In genomic region chr3:55988905-55989304, GRCh38 we compare ENCODE assay signal across 1 cellular context.
TF ChIP-seq lines count a peak whose summit lies in the region.

No MANE protein-coding gene starts in this region.

TF ChIP-seq in SK-N-SH, 30 proteins besides CTCF, POLR2A, EP300 and RAD21:
- TF ChIP-seq ZBTB33 (IDR thresholded peaks at IDR 0.05; ENCODE audit: borderline replicate concordance, low read depth) (no peak), SMC3 (IDR thresholded peaks at IDR 0.05; ENCODE audit: low read depth, low read length) (no peak), MXI1 (IDR thresholded peaks at IDR 0.05; ENCODE audit: low read depth, low read length) (0 out of 2 replicates have a peak, but pooled peaks have one; percentile 12), TCF12 (IDR thresholded peaks at IDR 0.05) (0 out of 2 replicates have a peak, but pooled peaks have one; percentile 8), EZH2phosphoT487 (IDR thresholded peaks at IDR 0.05; ENCODE audit: borderline replicate concordance, low read depth) (no peak), MEF2A (IDR thresholded peaks at IDR 0.05; ENCODE audit: borderline replicate concordance, low read depth) (no peak), YY1 (IDR thresholded peaks at IDR 0.05; ENCODE audit: low read depth) (no peak), FOXJ3 (CRISPR knock-in tag; IDR thresholded peaks at IDR 0.05) (0 out of 2 replicates have a peak, but pooled peaks have one; percentile 11), RCOR1 (IDR thresholded peaks at IDR 0.05; ENCODE audit: low read length) (peak; percentile 52; the same call in 1 of the 2 replicates), NRF1 (IDR thresholded peaks at IDR 0.05; ENCODE audit: low read depth, low read length) (no peak), REST (IDR thresholded peaks at IDR 0.05; ENCODE audit: low read depth, low read length) (no peak), RXRA (IDR thresholded peaks at IDR 0.05; ENCODE audit: borderline replicate concordance, low read depth) (no peak), IRF3 (IDR thresholded peaks at IDR 0.05; ENCODE audit: low read depth, low read length) (no peak), GABPA (IDR thresholded peaks at IDR 0.05; ENCODE audit: low read depth) (no peak), TAF1 (IDR thresholded peaks at IDR 0.05; ENCODE audit: borderline replicate concordance, low read depth, low read length) (no peak), FOSL2 (IDR thresholded peaks at IDR 0.05; ENCODE audit: borderline replicate concordance, low read depth) (no peak), CHD2 (IDR thresholded peaks at IDR 0.05; ENCODE audit: low read length, partially characterized antibody) (peak; percentile 52), GATA2 (CRISPR knock-in tag; IDR thresholded peaks at IDR 0.05) (peak; percentile 82), USF1 (IDR thresholded peaks at IDR 0.05; ENCODE audit: borderline replicate concordance, low read depth) (no peak), TEAD4 (IDR thresholded peaks at IDR 0.05; ENCODE audit: borderline replicate concordance, insufficient read depth) (no peak), USF2 (IDR thresholded peaks at IDR 0.05; ENCODE audit: borderline replicate concordance, low read depth, low read length) (no peak), NFIC (IDR thresholded peaks at IDR 0.05; ENCODE audit: borderline replicate concordance) (no peak)
